ENCODE assay signal across 1 cellular context in genomic region chr7:158549834-158550700, GRCh38.
TF ChIP-seq lines count a peak whose summit lies in the region.

No MANE protein-coding gene starts in this region.

TF ChIP-seq in H1, 55 proteins besides CTCF, POLR2A, EP300 and RAD21:
- TF ChIP-seq JUND (IDR thresholded peaks at IDR 0.05; ENCODE audit: low read length) (no peak), SP4 (IDR thresholded peaks at IDR 0.05; ENCODE audit: low read length) (no peak), JUN (IDR thresholded peaks at IDR 0.05; ENCODE audit: low read depth, low read length) (no peak), POLR2AphosphoS5 (IDR thresholded peaks at IDR 0.05; ENCODE audit: low read depth, low read length) (no peak), SIX5 (IDR thresholded peaks at IDR 0.05; ENCODE audit: low read depth, low read length) (no peak), SRF (IDR thresholded peaks at IDR 0.05; ENCODE audit: low read depth, low read length) (no peak), GTF2F1 (IDR thresholded peaks at IDR 0.05; ENCODE audit: borderline replicate concordance, low read depth, low read length) (no peak), CREB1 (IDR thresholded peaks at IDR 0.05) (no peak)
TF ChIP-seq in H1: peak in this region for 0.
